13 cellular contexts compared by ENCODE assay signal in the genomic region with DNA sequence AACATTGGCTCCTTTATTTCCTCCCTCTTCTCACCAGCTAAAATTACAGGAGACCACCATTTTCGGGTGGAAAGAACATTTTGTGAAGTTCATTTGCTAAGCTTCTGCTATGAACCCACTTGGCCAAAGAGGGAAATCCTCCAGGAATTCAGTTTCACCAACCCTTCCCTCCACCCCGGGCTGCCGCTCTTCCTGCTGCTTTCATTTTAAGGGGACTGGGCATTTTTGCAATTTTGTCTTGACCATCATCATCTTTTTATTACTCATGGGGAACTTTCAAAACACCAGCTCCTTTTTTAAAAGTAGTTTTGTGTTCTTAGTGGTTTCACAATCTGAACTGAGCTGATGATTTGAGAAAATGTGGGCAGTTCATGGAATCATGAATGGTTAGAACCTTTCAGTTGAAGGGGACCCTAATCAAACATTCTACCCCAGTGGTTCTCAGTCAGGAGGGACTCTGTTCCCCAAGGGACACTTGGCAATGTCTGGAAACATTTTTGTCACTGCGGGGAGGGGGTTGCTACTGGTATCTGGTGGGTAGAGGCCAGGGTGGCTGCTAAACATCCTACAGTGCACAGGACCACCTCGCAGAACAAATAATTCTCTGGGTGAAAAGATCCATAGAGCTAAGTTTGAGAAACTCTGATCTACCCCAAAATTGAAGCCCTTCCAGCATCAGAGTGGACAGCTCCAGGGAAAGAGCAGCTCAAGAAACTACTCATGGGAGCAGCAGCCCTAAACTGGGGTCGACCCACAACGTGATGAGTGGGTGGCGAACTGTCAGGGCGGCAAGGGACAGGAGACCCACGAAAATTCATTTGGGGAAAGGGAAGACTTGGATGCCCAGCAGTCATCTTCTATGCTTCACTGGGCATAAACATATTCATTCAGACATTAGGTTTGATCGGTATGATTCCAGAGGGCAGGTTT.
DNase-seq lines count a peak whose midpoint lies in the region; ATAC-seq and TF ChIP-seq lines count a peak whose summit lies in the region.
"Had no signal": no experiment of that assay in that cellular context is flagged by ENCODE, and none has a peak within 500 bp of the region (broad histone marks: within the 10 kb centered on the region; RNA-seq: fewer than 3 reads in every experiment).

No MANE protein-coding gene starts in this region.

- H3K36me3 ChIP-seq in SJSA1: no peaks in the 10 kb centered on the region

- no peak for ATAC-seq in GM18511 (IDR thresholded peaks at IDR 0.05; ENCODE audit: unreplicated experiment)

- peaks cover 10% of the 10 kb centered on the region for H3K36me3 Mint-ChIP-seq in nephron progenitor cell (ENCODE audit: low read depth)
- H3K36me3 Mint-ChIP-seq: CD4-positive, alpha-beta memory T cell had no signal

- no peak for TF ChIP-seq CTCF in fibroblast of mammary gland (conservative IDR thresholded peaks at IDR 0.05; ENCODE audit: control insufficient read depth, insufficient read depth, low read depth, low read length)
- TF ChIP-seq CTCF in nephron progenitor cell (IDR thresholded peaks at IDR 0.05): no peak

- no peaks in the 10 kb centered on the region for H3K9me3 ChIP-seq in SJSA1 (replicated peaks)

- H3K27ac Mint-ChIP-seq in nephron progenitor cell: peak overlapping the region; percentile 31
- H3K27ac Mint-ChIP-seq: stimulated activated naive CD8-positive, alpha-beta T cell treated with anti-CD3 and anti-CD28 coated beads, Interleukin-15, Interleukin-2, amounts not matched to agents 100 ng/mL and 50 ng/mL, for 24 hours had no signal

- peaks cover 22% of the 10 kb centered on the region for H3K9me3 Mint-ChIP-seq in nephron progenitor cell
- H3K9me3 Mint-ChIP-seq: stimulated activated naive CD8-positive, alpha-beta T cell treated with anti-CD3 and anti-CD28 coated beads, Interleukin-15, Interleukin-2, amounts not matched to agents 100 ng/mL and 50 ng/mL, for 24 hours had no signal

- DNase-seq in SJSA1 (ENCODE audit: low read depth in 1 of 2, low spot score in 2 of 2): peak in 1 of 2 experiments; percentile 36
- peak; percentile 80 for DNase-seq in fibroblast of mammary gland (ENCODE audit: low read depth)
- DNase-seq in nephron progenitor cell: no peak
- DNase-seq in ureter (ENCODE audit: low spot score): peak; percentile 37
- DNase-seq in erythroblast (lab: John Stamatoyannopoulos, UW): no peak
- no peak for DNase-seq in DMS53 (lab: John Stamatoyannopoulos, UW)
- DNase-seq: activated T-cell treated with anti-CD3 and anti-CD28 coated beads, Interleukin-2, amount 50 U/mL, for 1 hour; CD4-positive, alpha-beta memory T cell; GDM1; KBM-7; NCI-H2029 had no signal

- peak overlapping the region; percentile 87 for H3K27ac ChIP-seq in SJSA1

- peaks cover 84% of the 10 kb centered on the region for H3K4me1 ChIP-seq in SJSA1 (replicated peaks)

- H3K27me3 ChIP-seq in SJSA1 (replicated peaks): no peaks in the 10 kb centered on the region

- no peak for TF ChIP-seq POLR2A in erythroblast (IDR thresholded peaks at IDR 0.05; ENCODE audit: low read length)

- H3K27me3 Mint-ChIP-seq in nephron progenitor cell (ENCODE audit: low read depth, poor library complexity): peaks cover 26% of the 10 kb centered on the region

- no peak overlapping the region for H3K4me3 Mint-ChIP-seq in nephron progenitor cell
- H3K4me3 Mint-ChIP-seq: CD4-positive, alpha-beta memory T cell; stimulated activated naive CD8-positive, alpha-beta T cell treated with anti-CD3 and anti-CD28 coated beads, Interleukin-15, Interleukin-2, amounts not matched to agents 100 ng/mL and 50 ng/mL, for 24 hours had no signal

- H3K4me3 ChIP-seq in SJSA1 (no peak overlapping the region), fibroblast of mammary gland (ENCODE audit: control insufficient read depth, low read depth, low read length) (no peak overlapping the region)

- H3K4me1 Mint-ChIP-seq in nephron progenitor cell: peaks cover 49% of the 10 kb centered on the region
- H3K4me1 Mint-ChIP-seq: CD4-positive, alpha-beta memory T cell had no signal

Comparison
In these comparisons a context has a peak if more than half of its experiments do, and no peak if none do; other contexts are left out.
1. DNase-seq: peak in fibroblast of mammary gland (single experiment) and ureter (single experiment); none in nephron progenitor cell (single experiment), erythroblast (0 of 2) and DMS53 (single experiment).